ENCODE assay signal across 8 cellular contexts in the genomic region with DNA sequence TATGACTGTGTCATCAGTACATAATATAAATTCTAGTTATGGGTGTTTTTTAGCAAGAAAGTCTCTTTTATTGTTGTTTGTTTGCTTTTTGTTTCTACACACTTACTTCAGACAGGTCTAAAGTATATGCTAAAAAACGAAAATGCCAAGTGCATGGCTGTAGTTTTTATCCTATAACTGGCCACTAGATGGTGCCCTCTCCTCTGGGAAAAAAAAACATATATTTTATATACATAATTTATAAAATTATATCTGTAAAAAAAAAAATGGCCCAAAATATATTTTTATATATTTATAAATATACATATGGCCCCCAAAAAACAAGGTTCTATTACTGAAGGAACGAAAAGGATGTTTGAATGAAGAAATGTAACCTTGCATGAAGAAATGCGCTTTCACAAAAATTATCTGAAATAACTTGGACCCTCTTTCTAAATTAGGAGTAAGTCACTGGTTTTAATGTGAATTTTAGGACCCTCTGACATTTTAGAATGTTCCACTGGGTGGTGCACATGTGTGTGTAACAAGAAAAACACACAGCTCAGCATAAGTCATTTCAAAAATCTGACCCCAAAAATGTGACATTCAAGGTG.
DNase-seq lines count a peak whose midpoint lies in the region; ATAC-seq and TF ChIP-seq lines count a peak whose summit lies in the region.

No MANE protein-coding gene starts in this region.

- H3K27ac ChIP-seq in RWPE1 = no peak overlapping the region

- H3K4me3 ChIP-seq in Caco-2 (ENCODE audit: low read depth, low read length) (no peak overlapping the region), fibroblast of pulmonary artery (replicated peaks; ENCODE audit: low read depth, low read length) (no peak overlapping the region)

- intact Hi-C loops in Caco-2 (cut with micrococcal nuclease; ENCODE audit: unreplicated experiment) = loop anchor here (5.0 to 10.0 kb wide), 2 partner anchors 527 to 869 kb away; no protein-coding TSS in a partner anchor

- no peak overlapping the region for H3K27ac Mint-ChIP-seq in Caco-2 (ENCODE audit: unreplicated experiment)
- H3K27ac Mint-ChIP-seq in stimulated activated effector memory CD8-positive, alpha-beta T cell treated with anti-CD3 and anti-CD28 coated beads, Interleukin-12 subunit alpha, Interleukin-12 subunit beta, amount 100 ng/mL, for 72 hours = no peak overlapping the region

- H3K36me3 ChIP-seq in Caco-2 (ENCODE audit: control insufficient read depth, insufficient read depth, low read length) = no peaks in the 10 kb centered on the region

- no peaks in the 10 kb centered on the region for H3K9me3 ChIP-seq in Caco-2

- no peaks in the 10 kb centered on the region for H3K36me3 Mint-ChIP-seq in Caco-2 (ENCODE audit: insufficient read depth, unreplicated experiment)
- H3K36me3 Mint-ChIP-seq in stimulated activated effector memory CD8-positive, alpha-beta T cell treated with anti-CD3 and anti-CD28 coated beads, Interleukin-12 subunit alpha, Interleukin-12 subunit beta, amount 100 ng/mL, for 72 hours = no peaks in the 10 kb centered on the region

- POLR2A ChIA-PET in Caco-2 (lab: Charles Lee) = no interaction called here
- POLR2A ChIA-PET in RWPE1 (lab: Yijun Ruan, JAX; ENCODE audit: low non-redundant PET) = no interaction called here

- DNase-seq in Caco-2 (peak in 1 of 2 experiments; percentile 10), HCEC 1CT (peak; percentile 17), RWPE1 (ENCODE audit: low spot score) (peak; percentile 11), fibroblast of pulmonary artery (ENCODE audit: low read depth) (peak; percentile 48), NCI-H524 treated with DMSO at 0.1 percent for 48 hours (lab: John Stamatoyannopoulos, UW) (no peak)
- DNase-seq in stimulated activated effector memory CD8-positive, alpha-beta T cell treated with anti-CD3 and anti-CD28 coated beads, Interleukin-12 subunit alpha, Interleukin-12 subunit beta, amount 100 ng/mL, for 72 hours (ENCODE audit: low spot score in 2 of 2) = no peak

- ATAC-seq in GM21423 (IDR thresholded peaks at IDR 0.05; ENCODE audit: unreplicated experiment) (no peak), GM19351 (IDR thresholded peaks at IDR 0.05; ENCODE audit: unreplicated experiment) (no peak)
- ATAC-seq in stimulated activated effector memory CD8-positive, alpha-beta T cell treated with anti-CD3 and anti-CD28 coated beads, Interleukin-12 subunit alpha, Interleukin-12 subunit beta, amount 100 ng/mL, for 72 hours = no peak

- H3K4me1 ChIP-seq in Caco-2 = no peaks in the 10 kb centered on the region

- no peaks in the 10 kb centered on the region for H3K9me3 Mint-ChIP-seq in Caco-2 (ENCODE audit: unreplicated experiment)
- H3K9me3 Mint-ChIP-seq in stimulated activated effector memory CD8-positive, alpha-beta T cell treated with anti-CD3 and anti-CD28 coated beads, Interleukin-12 subunit alpha, Interleukin-12 subunit beta, amount 100 ng/mL, for 72 hours = no peaks in the 10 kb centered on the region

- H3K27me3 Mint-ChIP-seq in Caco-2 (ENCODE audit: insufficient read depth, unreplicated experiment) = no peaks in the 10 kb centered on the region

- H3K4me3 Mint-ChIP-seq in Caco-2 (ENCODE audit: unreplicated experiment) = no peak overlapping the region
- H3K4me3 Mint-ChIP-seq in stimulated activated effector memory CD8-positive, alpha-beta T cell treated with anti-CD3 and anti-CD28 coated beads, Interleukin-12 subunit alpha, Interleukin-12 subunit beta, amount 100 ng/mL, for 72 hours = no peak overlapping the region

- H3K27me3 ChIP-seq in Caco-2 (replicated peaks; ENCODE audit: control insufficient read depth, insufficient read depth, low read length) = no peaks in the 10 kb centered on the region

- H3K4me1 Mint-ChIP-seq in Caco-2 (ENCODE audit: low read depth, unreplicated experiment) = no peaks in the 10 kb centered on the region
- no peaks in the 10 kb centered on the region for H3K4me1 Mint-ChIP-seq in stimulated activated effector memory CD8-positive, alpha-beta T cell treated with anti-CD3 and anti-CD28 coated beads, Interleukin-12 subunit alpha, Interleukin-12 subunit beta, amount 100 ng/mL, for 72 hours

- TF ChIP-seq CTCF in Caco-2 (IDR thresholded peaks at IDR 0.05; ENCODE audit: insufficient read depth in 1 of 2, low read depth in 1 of 2, low read length in 1 of 2, severe bottlenecking in 1 of 2, unreplicated experiment in 1 of 2) = peak; percentile 21 to 39
- peak; percentile 68 for TF ChIP-seq CTCF in RWPE1 (conservative IDR thresholded peaks at IDR 0.05; ENCODE audit: low read depth)
- peak; percentile 62 for TF ChIP-seq CTCF in fibroblast of pulmonary artery (IDR thresholded peaks at IDR 0.05; ENCODE audit: low read length, missing control alignments)

- CTCF ChIA-PET in Caco-2 (lab: Charles Lee) = no interaction called here
- CTCF ChIA-PET in RWPE1 (lab: Yijun Ruan, JAX) = no interaction called here

- no TSS peak for BruUV-seq in Caco-2 (replicated peaks; lab: Mats Ljungman, UMichigan)

Comparison
In these comparisons a context has a peak if more than half of its experiments do, and no peak if none do; other contexts are left out.
1. DNase-seq: peak in HCEC 1CT (single experiment), RWPE1 (single experiment) and fibroblast of pulmonary artery (single experiment); none in stimulated activated effector memory CD8-positive, alpha-beta T cell treated with anti-CD3 and anti-CD28 coated beads, Interleukin-12 subunit alpha, Interleukin-12 subunit beta, amount 100 ng/mL, for 72 hours (0 of 2) and NCI-H524 treated with DMSO at 0.1 percent for 48 hours (single experiment).
2. Peak in every context shown above with its lines, with median percentiles within 50 percentile points of each other: CTCF ChIP-seq.